ENCODE assay signal across 14 cellular contexts in genomic region chr11:68506908-68507307, GRCh38. TPM values are rescaled to one million over a fixed set of nuclear protein-coding genes. Genes with fewer than 3 reads are reported as not detected.
DNase-seq lines count a peak whose midpoint lies in the region; FAIRE-seq and TF ChIP-seq lines count a peak whose summit lies in the region.
"Had no signal": no experiment of that assay in that cellular context is flagged by ENCODE, and none has a peak within 500 bp of the region (broad histone marks: within the 10 kb centered on the region; RNA-seq: fewer than 3 reads in every experiment).

No MANE protein-coding gene starts in this region.

- H3K27me3 ChIP-seq in breast epithelium: no peaks in the 10 kb centered on the region
- no peaks in the 10 kb centered on the region for H3K27me3 ChIP-seq in small intestine (ENCODE audit: control insufficient read depth in 2 of 2, insufficient read depth in 2 of 2, low read length in 2 of 2)

- TF ChIP-seq CTCF in MCF 10A (IDR thresholded peaks at IDR 0.05; ENCODE audit: unreplicated experiment) (no peak), breast epithelium (IDR thresholded peaks at IDR 0.05) (no peak), cardiac fibroblast (IDR thresholded peaks at IDR 0.05; ENCODE audit: low read depth, low read length) (peak; percentile 5)

- H3K9me3 ChIP-seq in breast epithelium (no peaks in the 10 kb centered on the region), small intestine (ENCODE audit: control insufficient read depth, low read depth) (no peaks in the 10 kb centered on the region)
- H3K9me3 ChIP-seq: mucosa of descending colon had no signal

- CTCF ChIA-PET in MCF 10A (lab: Yijun Ruan, JAX): interaction anchor here (0.6 to 0.7 kb wide), 4 partner anchors 7 to 490 kb away, joined by 4 to 5 read pairs (median 4); no protein-coding TSS in a partner anchor

- intact Hi-C loops in MCF 10A (cut with micrococcal nuclease) (no loop called here), breast epithelium (cut with DNase I; ENCODE audit: low total_unique reads) (no loop called here)

- H3K4me3 Mint-ChIP-seq in MCF 10A (ENCODE audit: unreplicated experiment): no peak overlapping the region

- H3K36me3 ChIP-seq in breast epithelium: no peaks in the 10 kb centered on the region
- no peaks in the 10 kb centered on the region for H3K36me3 ChIP-seq in small intestine (ENCODE audit: control insufficient read depth in 2 of 2, insufficient read depth in 2 of 2, low read length in 2 of 2)

- H3K4me1 ChIP-seq in breast epithelium: peaks cover 0 to 6% of the 10 kb centered on the region in 2 donors
- peaks cover 2 to 5% of the 10 kb centered on the region in 2 donors for H3K4me1 ChIP-seq in small intestine (ENCODE audit: control insufficient read depth in 2 of 2, insufficient read depth in 1 of 2, low read depth in 1 of 2, low read length in 1 of 2)

- no TSS peak for BruUV-seq in MCF 10A (replicated peaks; lab: Mats Ljungman, UMichigan)

- H3K27ac Mint-ChIP-seq in MCF 10A (ENCODE audit: low read depth, unreplicated experiment): no peak overlapping the region

- WGBS in small intestine, 3 donors: 87 to 92% (median 91%) methylated on average over 3 of the region's 3 CpGs

- no peaks in the 10 kb centered on the region for H3K27me3 Mint-ChIP-seq in MCF 10A (ENCODE audit: insufficient read depth, unreplicated experiment)

- FAIRE-seq in small intestine (lab: Jason Lieb, UNC): no peak

- peaks cover 13% of the 10 kb centered on the region for H3K36me3 Mint-ChIP-seq in MCF 10A (ENCODE audit: insufficient read depth, unreplicated experiment)

- H3K4me1 Mint-ChIP-seq in MCF 10A (ENCODE audit: insufficient read depth, unreplicated experiment): peaks cover 31% of the 10 kb centered on the region

- TF ChIP-seq POLR2A in breast epithelium (IDR thresholded peaks at IDR 0.05) (no peak), erythroblast (IDR thresholded peaks at IDR 0.05; ENCODE audit: low read length) (no peak)

- H3K4me3 ChIP-seq in breast epithelium (no peak overlapping the region), cardiac fibroblast (replicated peaks in 1 of 2; ENCODE audit: low read depth in 2 of 2, low read length in 2 of 2) (no peak overlapping the region), small intestine (ENCODE audit: low read depth in 1 of 2, low read length in 2 of 2) (no peak overlapping the region)
- H3K4me3 ChIP-seq: mucosa of descending colon had no signal

- no peaks in the 10 kb centered on the region for H3K9me3 Mint-ChIP-seq in MCF 10A (ENCODE audit: unreplicated experiment)

- H3K27ac ChIP-seq in breast epithelium (no peak overlapping the region), small intestine (ENCODE audit: low read depth in 1 of 2, low read length in 1 of 2) (no peak overlapping the region)

- POLR2A ChIA-PET in MCF 10A (lab: Yijun Ruan, JAX): interaction anchor here (0.6 to 1.7 kb wide), 3 partner anchors 11 to 331 kb away, joined by 3 to 5 read pairs (median 4); no protein-coding TSS in a partner anchor

- DNase-seq in MCF 10A (ENCODE audit: unreplicated experiment) (peak; percentile 5), breast epithelium (ENCODE audit: low spot score in 2 of 2) (no peak), NCI-H1092 (lab: John Stamatoyannopoulos, UW) (peak; percentile 34), cardiac fibroblast (ENCODE audit: low read depth in 2 of 2) (no peak), small intestine (peak; percentile 39), NCI-H2227 treated with DMSO at 0.1 percent for 48 hours (lab: John Stamatoyannopoulos, UW) (no peak), erythroblast (lab: John Stamatoyannopoulos, UW) (no peak), NCI-H146 (lab: John Stamatoyannopoulos, UW) (no peak)
- DNase-seq: activated naive CD4-positive, alpha-beta T cell treated with Interleukin-2 at 50 U/mL for 16 hours; GDM1; mucosa of descending colon; NCI-H2107; stimulated activated CD4-positive, alpha-beta T cell treated with anti-CD3 and anti-CD28 coated beads, Interleukin-1b, Interleukin-23, amount 100 ng/mL, for 48 hours; T1000 had no signal

RNA-seq across cellular contexts. Expression of gene PPP6R3, which starts 46.4 kb away (rescaled TPM):
- total RNA-seq in MCF 10A (2022): 87.2 and 95.7 TPM in 2 replicates
- total RNA-seq in breast epithelium: 100 to 1,000 TPM; 113 to 227 (median 183) TPM
- 10 to 100 TPM; 30.5 to 39.4 (median 38.7) TPM for polyA plus RNA-seq in small intestine

Comparison
In these comparisons a context has a peak if more than half of its experiments do, and no peak if none do; other contexts are left out.
1. DNase-seq: peak in MCF 10A (single experiment), NCI-H1092 (single experiment) and small intestine (single experiment); none in breast epithelium (0 of 2), cardiac fibroblast (0 of 2), NCI-H2227 treated with DMSO at 0.1 percent for 48 hours (single experiment), erythroblast (0 of 2) and NCI-H146 (single experiment).